Comparison of ENCODE assay signal across 25 cellular contexts in the genomic region with DNA sequence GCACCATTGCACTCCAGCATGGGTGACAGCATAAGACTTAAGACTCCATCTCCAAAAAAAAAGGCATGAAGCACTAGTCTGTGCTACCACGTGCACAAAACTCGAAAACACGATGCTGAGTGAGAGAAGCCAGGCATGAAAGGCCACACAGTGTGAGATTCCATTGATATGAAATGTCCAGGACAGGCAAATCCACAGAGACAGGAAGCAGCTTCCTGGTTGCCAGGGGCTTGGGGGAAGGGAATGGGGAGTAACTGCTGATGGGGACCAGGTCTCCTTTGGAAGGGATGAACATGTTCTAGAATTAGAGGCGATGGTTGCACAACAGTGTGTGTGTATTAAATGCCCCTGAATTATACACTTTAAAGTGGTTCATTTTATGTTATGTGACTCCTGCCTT. TPM values are rescaled to one million over a fixed set of nuclear protein-coding genes. Genes with fewer than 3 reads are reported as not detected.
DNase-seq lines count a peak whose midpoint lies in the region; ATAC-seq, FAIRE-seq and TF ChIP-seq lines count a peak whose summit lies in the region.
"Had no signal": no experiment of that assay in that cellular context is flagged by ENCODE, and none has a peak within 500 bp of the region (broad histone marks: within the 10 kb centered on the region; RNA-seq: fewer than 3 reads in every experiment).

No MANE protein-coding gene starts in this region.

- no peak for TF ChIP-seq RAD21 in SK-N-SH (IDR thresholded peaks at IDR 0.05; ENCODE audit: low read length)
- TF ChIP-seq RAD21 in Ishikawa (IDR thresholded peaks at IDR 0.05; ENCODE audit: low read depth), result no peak

- intact Hi-C loops in gastrocnemius medialis (cut with DNase I; ENCODE audit: low total_unique reads), result no loop called here
- intact Hi-C loops in adrenal gland (cut with DNase I), result no loop called here

- FAIRE-seq in astrocyte (lab: Jason Lieb, UNC), result no peak
- FAIRE-seq: endothelial cell of umbilical vein, frontal cortex, GM18507 had no signal

- H3K4me2 ChIP-seq in SK-N-SH, result no peak overlapping the region
- H3K4me2 ChIP-seq in astrocyte (ENCODE audit: low read length), result no peak overlapping the region

- no peaks in the 10 kb centered on the region for H3K36me3 Mint-ChIP-seq in astrocyte (ENCODE audit: low read depth, unreplicated experiment)

- TF ChIP-seq CTCF in SK-N-SH (IDR thresholded peaks at IDR 0.05), result no peak
- TF ChIP-seq CTCF in astrocyte (IDR thresholded peaks at IDR 0.05; ENCODE audit: insufficient read depth, low read depth, low read length), result no peak
- no peak for TF ChIP-seq CTCF in gastrocnemius medialis (IDR thresholded peaks at IDR 0.05 in 4 of 5, conservative IDR thresholded peaks at IDR 0.05 in 1 of 5)
- no peak for TF ChIP-seq CTCF in adrenal gland (IDR thresholded peaks at IDR 0.05)

- POLR2A ChIA-PET in SK-N-SH (lab: Yijun Ruan, JAX), result interaction anchor here (0.9 to 1.6 kb wide), 2 partner anchors 17 to 25 kb away, joined by 3 to 14 read pairs; a partner anchor contains a TSS

- no peak overlapping the region for H3K27ac ChIP-seq in SK-N-SH (ENCODE audit: low read depth in 2 of 2, low read length in 1 of 2)
- no peak overlapping the region for H3K27ac ChIP-seq in astrocyte (ENCODE audit: low read depth, low read length)
- H3K27ac ChIP-seq in gastrocnemius medialis, result peak overlapping the region in 3 of 4 donors; percentile 17 to 99 (median 33)
- H3K27ac ChIP-seq in adrenal gland, result no peak overlapping the region
- H3K27ac ChIP-seq: 22Rv1, colonic mucosa, Peyer's patch, WERI-Rb-1 had no signal

- H3K27me3 ChIP-seq in SK-N-SH (ENCODE audit: insufficient read depth), result no peaks in the 10 kb centered on the region
- no peaks in the 10 kb centered on the region for H3K27me3 ChIP-seq in astrocyte (ENCODE audit: insufficient read depth, low read length)
- H3K27me3 ChIP-seq in gastrocnemius medialis, result no peaks in the 10 kb centered on the region
- no peaks in the 10 kb centered on the region for H3K27me3 ChIP-seq in adrenal gland
- H3K27me3 ChIP-seq: colonic mucosa, ovary, Peyer's patch had no signal

- H3K9me3 ChIP-seq in SK-N-SH, result no peaks in the 10 kb centered on the region
- H3K9me3 ChIP-seq in astrocyte (ENCODE audit: insufficient read depth, low read depth, low read length), result no peaks in the 10 kb centered on the region
- H3K9me3 ChIP-seq in gastrocnemius medialis, result no peaks in the 10 kb centered on the region
- H3K9me3 ChIP-seq in adrenal gland (replicated peaks in 1 of 3), result no peaks in the 10 kb centered on the region
- H3K9me3 ChIP-seq: colonic mucosa, HAP-1, ovary, Peyer's patch, thoracic aorta had no signal

- H3K36me3 ChIP-seq in SK-N-SH (replicated peaks in 1 of 2; ENCODE audit: control insufficient read depth in 1 of 2, insufficient read depth in 2 of 2, low read length in 1 of 2) (no peaks in the 10 kb centered on the region), astrocyte (ENCODE audit: insufficient read depth, low read length) (no peaks in the 10 kb centered on the region), gastrocnemius medialis (no peaks in the 10 kb centered on the region), adrenal gland (replicated peaks in 1 of 2) (no peaks in the 10 kb centered on the region)
- H3K36me3 ChIP-seq: colonic mucosa, HAP-1, ovary, Peyer's patch, thoracic aorta, WERI-Rb-1 had no signal

- H3K27me3 Mint-ChIP-seq in astrocyte (ENCODE audit: low read depth, unreplicated experiment), result no peaks in the 10 kb centered on the region

- TF ChIP-seq EP300 in SK-N-SH (IDR thresholded peaks at IDR 0.05; ENCODE audit: borderline replicate concordance in 1 of 2, low read depth in 1 of 2, low read length in 1 of 2), result no peak
- TF ChIP-seq EP300 in Ishikawa (IDR thresholded peaks at IDR 0.05; ENCODE audit: borderline replicate concordance), result no peak

- DNase-seq in SK-N-SH (no peak), astrocyte (ENCODE audit: low read depth) (no peak), gastrocnemius medialis (no peak), NCI-H2227 (lab: John Stamatoyannopoulos, UW; ENCODE audit: unreplicated experiment) (no peak), adrenal gland (no peak)
- no peak for DNase-seq in stimulated activated CD4-positive, alpha-beta T cell treated with anti-CD3 and anti-CD28 coated beads, Interleukin-2, amount 100 ng/mL, for 24 hours
- DNase-seq: activated naive CD4-positive, alpha-beta T cell; C1 segment of cervical spinal cord; colonic mucosa; left cardiac atrium; NCI-H1436 treated with DMSO at 0.1 percent for 48 hours; ovary; Peyer's patch; stimulated activated CD4-positive, alpha-beta T cell treated with anti-CD3 and anti-CD28 coated beads, Interleukin-4, amount 100 ng/mL, for 4 hours; stimulated activated CD8-positive, alpha-beta memory T cell treated with anti-CD3 and anti-CD28 coated beads, Interleukin-4, amount 100 ng/mL, for 48 hours; SW 1271; WERI-Rb-1 had no signal

- H4K20me1 ChIP-seq in SK-N-SH (ENCODE audit: insufficient read depth) (no peaks in the 10 kb centered on the region), astrocyte (ENCODE audit: insufficient read depth, low read length) (no peaks in the 10 kb centered on the region)

- H3K9me2 ChIP-seq in SK-N-SH, result no peaks in the 10 kb centered on the region

- CTCF ChIA-PET in SK-N-SH (lab: Yijun Ruan, JAX), result interaction anchor here (1.3 to 1.5 kb wide), 2 partner anchors 18 to 19 kb away, joined by 4 to 5 read pairs; no protein-coding TSS in a partner anchor

- in situ Hi-C loops in gastrocnemius medialis (cut with MboI; ENCODE audit: low sequenced_read_pairs in 4 of 4), result no loop called here

- H3K9me3 Mint-ChIP-seq in astrocyte (ENCODE audit: unreplicated experiment), result no peaks in the 10 kb centered on the region

- peak overlapping the region; percentile 28 for H3K4me3 Mint-ChIP-seq in astrocyte (ENCODE audit: unreplicated experiment)

- H3K9ac ChIP-seq in SK-N-SH, result no peak overlapping the region
- H3K9ac ChIP-seq in astrocyte (ENCODE audit: low read length), result no peak overlapping the region

- ATAC-seq in SK-N-SH treated with all-trans-retinoic acid at 6 μM for 48 hours (no peak), gastrocnemius medialis (no peak)
- ATAC-seq: left cardiac atrium had no signal

- H3K4me3 ChIP-seq in SK-N-SH (ENCODE audit: low read depth in 2 of 2, low read length in 1 of 2), result no peak overlapping the region
- H3K4me3 ChIP-seq in astrocyte (ENCODE audit: insufficient read depth, low read depth, low read length), result no peak overlapping the region
- H3K4me3 ChIP-seq in gastrocnemius medialis, result no peak overlapping the region
- no peak overlapping the region for H3K4me3 ChIP-seq in adrenal gland
- H3K4me3 ChIP-seq: colonic mucosa, HAP-1, ovary, Peyer's patch, thoracic aorta had no signal

- H3F3A ChIP-seq in SK-N-SH (replicated peaks; ENCODE audit: insufficient read depth), result peaks cover 31% of the 10 kb centered on the region

- peaks cover 18 to 19% of the 10 kb centered on the region in 2 experiments; a peak in 1 of 4 replicates for H3K4me1 ChIP-seq in SK-N-SH (ENCODE audit: control insufficient read depth in 1 of 2, insufficient read depth in 2 of 2, low read depth in 1 of 2, low read length in 1 of 2)
- H3K4me1 ChIP-seq in astrocyte (ENCODE audit: insufficient read depth, low read length), result peaks cover 25% of the 10 kb centered on the region
- H3K4me1 ChIP-seq in gastrocnemius medialis, result peaks cover 14 to 22% of the 10 kb centered on the region in 2 donors
- peaks cover 22% of the 10 kb centered on the region in 2 donors for H3K4me1 ChIP-seq in adrenal gland (replicated peaks in 1 of 2)

- H3K79me2 ChIP-seq in SK-N-SH (ENCODE audit: insufficient read depth) (no peaks in the 10 kb centered on the region), astrocyte (ENCODE audit: insufficient read depth, low read length) (no peaks in the 10 kb centered on the region)

- WGBS in SK-N-SH (ENCODE audit: low lambda C conversion rate), result 62% methylated on average over 4 of the region's 4 CpGs
- WGBS in adrenal gland, 4 donors, result 54 to 72% (median 63%) methylated on average over 4 of the region's 4 CpGs

- TF ChIP-seq POLR2A in gastrocnemius medialis (IDR thresholded peaks at IDR 0.05) (no peak), adrenal gland (IDR thresholded peaks at IDR 0.05) (no peak)

- H3K27ac Mint-ChIP-seq in astrocyte (ENCODE audit: unreplicated experiment), result peak overlapping the region; percentile 38

- H2AFZ ChIP-seq in SK-N-SH (ENCODE audit: low read depth) (0 out of 2 replicates have a peak overlapping the region, but pooled peaks have one; percentile 59), astrocyte (ENCODE audit: low read depth, low read length) (no peak overlapping the region)

- peaks cover 7% of the 10 kb centered on the region for H3K4me1 Mint-ChIP-seq in astrocyte (ENCODE audit: low read depth, unreplicated experiment)

TF ChIP-seq in Ishikawa, 13 proteins besides CTCF, POLR2A, EP300 and RAD21 (continues in another document):
- TF ChIP-seq YY1 (IDR thresholded peaks at IDR 0.05; ENCODE audit: low read depth), result no peak

RNA-seq across cellular contexts. Expression of a gene that starts 15.9 kb away (rescaled TPM):
- polyA plus RNA-seq in SK-N-SH (2012; rRNA removed) (92.5 and 115 TPM in 2 replicates), adrenal gland (100 to 1,000 TPM in 2 of 3 donors, 10 to 100 TPM in 1; 35.9 to 226 (median 104) TPM)
- polyA plus RNA-seq in SK-N-SH (2012; cell fraction: cytosol; rRNA removed), result 55.4 and 101 TPM in 2 replicates
- polyA plus RNA-seq in SK-N-SH (2012; cell fraction: nucleus; rRNA removed), result 125 and 131 TPM in 2 replicates
- total RNA-seq in astrocyte (151 and 161 TPM in 2 replicates), gastrocnemius medialis (100 to 1,000 TPM in 3 of 4 donors, 10 to 100 TPM in 1; 67.2 to 258 (median 221) TPM), adrenal gland (100 to 1,000 TPM; 181 to 533 (median 361) TPM)

RNA-seq across cellular contexts. Expression of a gene that starts 23.1 kb away (rescaled TPM):
- 1.9 and 2.5 TPM in 2 replicates for polyA plus RNA-seq in SK-N-SH (2012; rRNA removed)
- 0.19 and 0.41 TPM in 2 replicates for polyA plus RNA-seq in SK-N-SH (2012; cell fraction: cytosol; rRNA removed)
- polyA plus RNA-seq in SK-N-SH (2012; cell fraction: nucleus; rRNA removed), result 16.0 and 19.5 TPM in 2 replicates
- 1.3 and 1.7 TPM in 2 replicates for total RNA-seq in astrocyte
- total RNA-seq in gastrocnemius medialis, result under 1 TPM; 0.20 to 0.61 (median 0.39) TPM
- total RNA-seq in adrenal gland, result 1 to 10 TPM in 7 of 8 donors, under 1 TPM in 1; 0.30 to 5.4 (median 2.4) TPM
- polyA plus RNA-seq in adrenal gland, result 10 to 100 TPM in 1 of 3 donors, 1 to 10 TPM in 1, under 1 TPM in 1; 0.59 to 45.2 (median 6.0) TPM

RNA-seq across cellular contexts. Expression of a gene that starts 25.6 kb away (rescaled TPM):
- 235 and 277 TPM in 2 replicates for polyA plus RNA-seq in SK-N-SH (2012; rRNA removed)
- 193 and 249 TPM in 2 replicates for polyA plus RNA-seq in SK-N-SH (2012; cell fraction: cytosol; rRNA removed)
- polyA plus RNA-seq in SK-N-SH (2012; cell fraction: nucleus; rRNA removed), result 104 and 192 TPM in 2 replicates
- total RNA-seq in astrocyte, result 102 and 127 TPM in 2 replicates
- 100 to 1,000 TPM; 122 to 294 (median 193) TPM for total RNA-seq in gastrocnemius medialis
- 100 to 1,000 TPM; 107 to 290 (median 161) TPM for total RNA-seq in adrenal gland
- 100 to 1,000 TPM; 105 to 195 (median 120) TPM for polyA plus RNA-seq in adrenal gland

RNA-seq across cellular contexts. Expression of a gene that starts 43.1 kb away (rescaled TPM):
- polyA plus RNA-seq in SK-N-SH (2012; rRNA removed) (13.8 and 13.9 TPM in 2 replicates), adrenal gland (10 to 100 TPM; 20.3 to 46.1 (median 21.1) TPM)
- 6.6 and 6.9 TPM in 2 replicates for polyA plus RNA-seq in SK-N-SH (2012; cell fraction: cytosol; rRNA removed)
- polyA plus RNA-seq in SK-N-SH (2012; cell fraction: nucleus; rRNA removed), result 29.5 and 30.2 TPM in 2 replicates
- total RNA-seq in astrocyte (20.6 and 28.4 TPM in 2 replicates), gastrocnemius medialis (10 to 100 TPM; 11.7 to 42.3 (median 23.6) TPM), adrenal gland (10 to 100 TPM; 31.6 to 89.2 (median 58.6) TPM)

Comparison
In these comparisons a context has a peak if more than half of its experiments do, and no peak if none do; other contexts are left out.
1. H3K27ac ChIP-seq: peak in gastrocnemius medialis (3 of 4); none in SK-N-SH (0 of 2), astrocyte (single experiment) and adrenal gland (0 of 5).